26 cellular contexts compared by ENCODE assay signal in the genomic region with DNA sequence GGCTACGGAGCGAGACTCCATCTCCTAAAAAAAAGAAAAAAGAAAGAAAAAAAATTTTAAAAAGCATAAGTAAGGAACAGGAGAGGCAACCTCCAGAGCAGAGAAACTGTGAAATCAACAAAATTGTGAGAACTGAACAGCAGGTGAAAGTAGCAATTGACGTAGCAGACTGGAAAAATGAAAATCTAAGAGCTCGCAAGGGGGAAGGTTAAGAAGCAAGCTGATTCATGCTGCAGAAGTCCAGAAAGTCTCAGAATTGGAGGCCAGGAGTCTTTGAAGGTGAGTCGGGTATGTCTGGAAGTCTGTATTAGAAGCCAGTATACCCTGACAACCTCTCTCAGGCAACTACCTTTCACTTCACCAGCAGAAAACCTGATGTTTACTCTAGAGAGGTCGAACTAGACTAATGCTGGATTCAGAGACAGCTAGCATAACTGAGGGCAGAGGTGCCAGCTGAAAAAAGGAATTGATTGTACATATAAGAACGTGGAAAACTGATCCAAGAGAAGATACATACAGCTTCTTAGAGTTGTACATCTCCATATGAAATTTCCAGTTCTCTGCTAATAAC.
"Had no signal": no experiment of that assay in that cellular context is flagged by ENCODE, and none has a peak within 500 bp of the region (broad histone marks: within the 10 kb centered on the region; RNA-seq: fewer than 3 reads in every experiment).

No MANE protein-coding gene starts in this region.

- H3K4me3 Mint-ChIP-seq: activated CD4-positive, alpha-beta memory T cell treated with anti-CD3 and anti-CD28 coated beads for 36 hours; activated CD4-positive, alpha-beta T cell treated with anti-CD3 and anti-CD28 coated beads, Interleukin-2, amount 10 ng/mL, durations not matched to agents 7 days and 5 days; activated naive CD4-positive, alpha-beta T cell treated with anti-CD3 and anti-CD28 coated beads, Interleukin-2, amount 10 ng/mL, durations not matched to agents 7 days and 5 days; activated naive CD8-positive, alpha-beta T cell treated with anti-CD3 and anti-CD28 coated beads for 36 hours; activated T-helper 17 cell treated with anti-CD3 and anti-CD28 coated beads, Interleukin-2, amount 50 U/mL, for 72 hours; central memory CD8-positive, alpha-beta T cell; T-helper 17 cell; WTC11 had no signal

- H3K27ac Mint-ChIP-seq: activated CD4-positive, alpha-beta memory T cell treated with anti-CD3 and anti-CD28 coated beads for 36 hours; activated CD4-positive, alpha-beta T cell treated with anti-CD3 and anti-CD28 coated beads, Interleukin-2, amount 10 ng/mL, durations not matched to agents 7 days and 5 days; activated naive CD4-positive, alpha-beta T cell treated with anti-CD3 and anti-CD28 coated beads, Interleukin-2, amount 10 ng/mL, durations not matched to agents 7 days and 5 days; activated naive CD8-positive, alpha-beta T cell treated with anti-CD3 and anti-CD28 coated beads for 36 hours; activated T-helper 17 cell treated with anti-CD3 and anti-CD28 coated beads, Interleukin-2, amount 50 U/mL, for 72 hours; T-helper 17 cell; WTC11 had no signal

- H3K4me3 ChIP-seq: K562 had no signal

- H3K4me1 Mint-ChIP-seq: activated CD4-positive, alpha-beta T cell treated with anti-CD3 and anti-CD28 coated beads, Interleukin-2, amount 10 ng/mL, durations not matched to agents 7 days and 5 days; activated naive CD4-positive, alpha-beta T cell treated with anti-CD3 and anti-CD28 coated beads, Interleukin-2, amount 10 ng/mL, durations not matched to agents 7 days and 5 days; activated naive CD8-positive, alpha-beta T cell treated with anti-CD3 and anti-CD28 coated beads for 36 hours; activated T-helper 17 cell treated with anti-CD3 and anti-CD28 coated beads, Interleukin-2, amount 50 U/mL, for 72 hours; central memory CD8-positive, alpha-beta T cell had no signal

- DNase-seq: activated CD4-positive, alpha-beta memory T cell treated with anti-CD3 and anti-CD28 coated beads for 36 hours; activated CD4-positive, alpha-beta T cell treated with anti-CD3 and anti-CD28 coated beads, Interleukin-2, amount 10 ng/mL, durations not matched to agents 7 days and 5 days; activated CD4-positive, CD25-positive, alpha-beta regulatory T cell treated with anti-CD3 and anti-CD28 coated beads, Interleukin-2, amount 50 U/mL, for 72 hours; activated CD8-positive, alpha-beta memory T cell treated with anti-CD3 and anti-CD28 coated beads for 24 hours; activated gamma-delta T cell; activated naive CD4-positive, alpha-beta T cell treated with anti-CD3 and anti-CD28 coated beads, Interleukin-2, amount 10 ng/mL, durations not matched to agents 7 days and 5 days; activated naive CD8-positive, alpha-beta T cell treated with anti-CD3 and anti-CD28 coated beads for 36 hours; activated T-cell treated with anti-CD3 and anti-CD28 coated beads, Interleukin-2, amount 50 U/mL, for 48 hours; Karpas-422; MM.1S; NCI-H1105; NCI-H1436; NCI-H1694 treated with DMSO at 0.1 percent for 48 hours; NCI-H2029 treated with DMSO at 0.1 percent for 48 hours; NCI-H2171; NCI-H2227 treated with DMSO at 0.1 percent for 48 hours; NCI-H446 treated with DMSO at 0.1 percent for 48 hours; NCI-H526 treated with DMSO at 0.1 percent for 48 hours; NCI-H82; SIG-M5; T-helper 17 cell; T-helper 9 cell had no signal

- H3K9me3 Mint-ChIP-seq: central memory CD8-positive, alpha-beta T cell had no signal

- ATAC-seq: activated T-helper 17 cell treated with anti-CD3 and anti-CD28 coated beads, Interleukin-2, amount 50 U/mL, for 72 hours; K562; T-helper 17 cell had no signal

- H3K27me3 Mint-ChIP-seq: activated CD4-positive, alpha-beta memory T cell treated with anti-CD3 and anti-CD28 coated beads for 36 hours; activated CD4-positive, alpha-beta T cell treated with anti-CD3 and anti-CD28 coated beads, Interleukin-2, amount 10 ng/mL, durations not matched to agents 7 days and 5 days; activated naive CD4-positive, alpha-beta T cell treated with anti-CD3 and anti-CD28 coated beads, Interleukin-2, amount 10 ng/mL, durations not matched to agents 7 days and 5 days; activated naive CD8-positive, alpha-beta T cell treated with anti-CD3 and anti-CD28 coated beads for 36 hours; activated T-helper 17 cell treated with anti-CD3 and anti-CD28 coated beads, Interleukin-2, amount 50 U/mL, for 72 hours; central memory CD8-positive, alpha-beta T cell; T-helper 17 cell had no signal
